ENCODE assay signal across 1 cellular context in the genomic region with DNA sequence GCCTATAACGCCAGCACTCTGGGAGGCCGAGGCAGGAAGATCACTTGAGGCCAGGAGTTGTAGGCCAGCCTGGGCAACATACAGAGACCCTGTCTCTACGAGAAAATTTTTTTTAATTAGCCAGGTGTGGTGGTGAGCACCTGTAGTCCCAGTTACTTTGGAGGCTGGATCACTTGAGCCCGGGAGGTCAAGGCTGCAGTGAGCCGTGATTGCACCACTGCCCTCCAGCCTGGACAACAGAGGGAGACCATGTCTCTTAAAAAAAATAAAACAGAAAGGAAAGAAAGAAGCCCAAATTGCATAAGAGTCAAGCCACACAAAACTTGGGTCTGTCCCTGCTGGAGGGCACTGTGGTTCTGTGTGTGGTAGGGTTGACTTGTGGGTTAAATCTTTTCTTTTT.
TF ChIP-seq lines count a peak whose summit lies in the region.

No MANE protein-coding gene starts in this region.

TF ChIP-seq in H1, 55 proteins besides CTCF, POLR2A, EP300 and RAD21:
- TF ChIP-seq RBBP5 (IDR thresholded peaks at IDR 0.05; ENCODE audit: borderline replicate concordance, low read depth, low read length) (no peak), RXRA (IDR thresholded peaks at IDR 0.05; ENCODE audit: insufficient read depth, low read depth, low read length) (no peak), HDAC2 (IDR thresholded peaks at IDR 0.05; ENCODE audit: borderline replicate concordance in 1 of 2, low read depth in 2 of 2, low read length in 2 of 2) (no peak)
